17 cellular contexts compared by ENCODE assay signal in genomic region chr5:149504649-149505048, GRCh38.
"Had no signal": no experiment of that assay in that cellular context is flagged by ENCODE, and none has a peak within 500 bp of the region (broad histone marks: within the 10 kb centered on the region; RNA-seq: fewer than 3 reads in every experiment).

No MANE protein-coding gene starts in this region.

- H3K4me1 ChIP-seq: ascending aorta, colonic mucosa, gastrocnemius medialis, left lung, pancreas, upper lobe of right lung had no signal

- H3K27ac ChIP-seq: ascending aorta, colonic mucosa, left lung, pancreas, upper lobe of right lung had no signal

- H3K9me3 ChIP-seq: ascending aorta, colonic mucosa, gastrocnemius medialis, heart left ventricle, left lung, pancreas, upper lobe of right lung had no signal

- H3K4me1 Mint-ChIP-seq: central memory CD8-positive, alpha-beta T cell; memory B cell; stimulated activated naive B cell treated with anti-CD40 and anti-IgM and Interleukin-4, amounts not matched to agents 10 μg/mL and 1 μg/mL and 100 μg/mL, for 72 hours had no signal

- DNase-seq: activated CD4-positive, alpha-beta T cell treated with anti-CD3 and anti-CD28 coated beads, Interleukin-2, amount 10 ng/mL, durations not matched to agents 24 days and 14 days; activated CD8-positive, alpha-beta T cell treated with anti-CD3 and anti-CD28 coated beads for 36 hours; activated effector memory CD4-positive, alpha-beta T cell treated with anti-CD3 and anti-CD28 coated beads, Interleukin-2, amount 50 U/mL, for 16 hours; activated naive CD4-positive, alpha-beta T cell treated with anti-CD3 and anti-CD28 coated beads, Interleukin-2, amount 50 U/mL, for 16 hours; activated T-cell treated with anti-CD3 and anti-CD28 coated beads, Interleukin-2, amount 50 U/mL, for 48 hours; colonic mucosa; gastrocnemius medialis; heart left ventricle; left lung; naive thymus-derived CD8-positive, alpha-beta T cell; pancreas; stimulated activated naive B cell treated with anti-CD40 and anti-IgM and Interleukin-4, amounts not matched to agents 10 μg/mL and 1 μg/mL and 100 μg/mL, for 72 hours; upper lobe of right lung had no signal

- H3K27me3 Mint-ChIP-seq: activated CD4-positive, alpha-beta T cell treated with anti-CD3 and anti-CD28 coated beads, Interleukin-2, amount 10 ng/mL, durations not matched to agents 24 days and 14 days; activated CD8-positive, alpha-beta T cell treated with anti-CD3 and anti-CD28 coated beads for 36 hours; central memory CD8-positive, alpha-beta T cell; memory B cell; naive thymus-derived CD8-positive, alpha-beta T cell; stimulated activated naive B cell treated with anti-CD40 and anti-IgM and Interleukin-4, amounts not matched to agents 10 μg/mL and 1 μg/mL and 100 μg/mL, for 72 hours had no signal

- H3K4me3 ChIP-seq: ascending aorta, colonic mucosa, gastrocnemius medialis, heart left ventricle, left lung, pancreas, upper lobe of right lung had no signal

- H3K4me3 Mint-ChIP-seq: activated CD4-positive, alpha-beta T cell treated with anti-CD3 and anti-CD28 coated beads, Interleukin-2, amount 10 ng/mL, durations not matched to agents 24 days and 14 days; activated CD8-positive, alpha-beta T cell treated with anti-CD3 and anti-CD28 coated beads for 36 hours; central memory CD8-positive, alpha-beta T cell; memory B cell; naive thymus-derived CD8-positive, alpha-beta T cell; stimulated activated naive B cell treated with anti-CD40 and anti-IgM and Interleukin-4, amounts not matched to agents 10 μg/mL and 1 μg/mL and 100 μg/mL, for 72 hours; T-helper 1 cell treated with Interleukin-12 subunit alpha and Interleukin-12 subunit beta and Interleukin-4 antibody, amounts not matched to agents 30 μg/mL and 1 μg/mL, for 36 hours had no signal

- H3K9me3 Mint-ChIP-seq: activated CD4-positive, alpha-beta T cell treated with anti-CD3 and anti-CD28 coated beads, Interleukin-2, amount 10 ng/mL, durations not matched to agents 24 days and 14 days; activated CD8-positive, alpha-beta T cell treated with anti-CD3 and anti-CD28 coated beads for 36 hours; central memory CD8-positive, alpha-beta T cell; memory B cell; naive thymus-derived CD8-positive, alpha-beta T cell; stimulated activated naive B cell treated with anti-CD40 and anti-IgM and Interleukin-4, amounts not matched to agents 10 μg/mL and 1 μg/mL and 100 μg/mL, for 72 hours; T-helper 1 cell treated with Interleukin-12 subunit alpha and Interleukin-12 subunit beta and Interleukin-4 antibody, amounts not matched to agents 30 μg/mL and 1 μg/mL, for 36 hours had no signal

- ATAC-seq: activated CD8-positive, alpha-beta T cell treated with anti-CD3 and anti-CD28 coated beads for 36 hours; gastrocnemius medialis; heart left ventricle; left lung; naive thymus-derived CD8-positive, alpha-beta T cell; pancreas; stimulated activated naive B cell treated with anti-CD40 and anti-IgM and Interleukin-4, amounts not matched to agents 10 μg/mL and 1 μg/mL and 100 μg/mL, for 72 hours; upper lobe of right lung had no signal

- H3K27ac Mint-ChIP-seq: activated CD4-positive, alpha-beta T cell treated with anti-CD3 and anti-CD28 coated beads, Interleukin-2, amount 10 ng/mL, durations not matched to agents 24 days and 14 days; activated CD8-positive, alpha-beta T cell treated with anti-CD3 and anti-CD28 coated beads for 36 hours; memory B cell; stimulated activated naive B cell treated with anti-CD40 and anti-IgM and Interleukin-4, amounts not matched to agents 10 μg/mL and 1 μg/mL and 100 μg/mL, for 72 hours; T-helper 1 cell treated with Interleukin-12 subunit alpha and Interleukin-12 subunit beta and Interleukin-4 antibody, amounts not matched to agents 30 μg/mL and 1 μg/mL, for 36 hours had no signal

- H3K27me3 ChIP-seq: ascending aorta, colonic mucosa, gastrocnemius medialis, heart left ventricle, left lung, pancreas, upper lobe of right lung had no signal
